Comparison of ENCODE assay signal across 17 cellular contexts in genomic region chr13:99601535-99601934, GRCh38. TPM values are rescaled to one million over a fixed set of nuclear protein-coding genes. Genes with fewer than 3 reads are reported as not detected.
DNase-seq lines count a peak whose midpoint lies in the region; ATAC-seq and TF ChIP-seq lines count a peak whose summit lies in the region.
"Had no signal": no experiment of that assay in that cellular context is flagged by ENCODE, and none has a peak within 500 bp of the region (broad histone marks: within the 10 kb centered on the region; RNA-seq: fewer than 3 reads in every experiment).

No MANE protein-coding gene starts in this region.

- H3K4me2 ChIP-seq in Loucy (ENCODE audit: low read depth, low read length, poor library complexity, severe bottlenecking), result no peak overlapping the region

- H3K36me3 Mint-ChIP-seq in activated naive CD4-positive, alpha-beta T cell treated with anti-CD3 and anti-CD28 coated beads, Interleukin-2, amount 50 U/mL, for 24 hours, result no peaks in the 10 kb centered on the region
- H3K36me3 Mint-ChIP-seq in activated naive CD8-positive, alpha-beta T cell treated with anti-CD3 and anti-CD28 coated beads, Interleukin-2, amount 10 ng/mL, durations not matched to agents 7 days and 5 days, result peaks cover 3% of the 10 kb centered on the region
- no peaks in the 10 kb centered on the region for H3K36me3 Mint-ChIP-seq in stimulated activated effector memory CD8-positive, alpha-beta T cell treated with anti-CD3 and anti-CD28 coated beads, Interleukin-12 subunit alpha, Interleukin-12 subunit beta, amount 100 ng/mL, for 72 hours
- peaks cover 10% of the 10 kb centered on the region for H3K36me3 Mint-ChIP-seq in Calu3 (ENCODE audit: insufficient read depth, unreplicated experiment)

- peaks cover 49% of the 10 kb centered on the region for H3K4me1 Mint-ChIP-seq in activated naive CD4-positive, alpha-beta T cell treated with anti-CD3 and anti-CD28 coated beads, Interleukin-2, amount 50 U/mL, for 24 hours
- peaks cover 19% of the 10 kb centered on the region for H3K4me1 Mint-ChIP-seq in activated naive CD8-positive, alpha-beta T cell treated with anti-CD3 and anti-CD28 coated beads, Interleukin-2, amount 10 ng/mL, durations not matched to agents 7 days and 5 days
- H3K4me1 Mint-ChIP-seq in stimulated activated effector memory CD8-positive, alpha-beta T cell treated with anti-CD3 and anti-CD28 coated beads, Interleukin-12 subunit alpha, Interleukin-12 subunit beta, amount 100 ng/mL, for 72 hours, result peaks cover 28% of the 10 kb centered on the region
- no peaks in the 10 kb centered on the region for H3K4me1 Mint-ChIP-seq in Calu3 (ENCODE audit: low read depth, unreplicated experiment)

- no peak for DNase-seq in activated naive CD4-positive, alpha-beta T cell treated with anti-CD3 and anti-CD28 coated beads, Interleukin-2, amount 50 U/mL, for 16 hours
- DNase-seq in activated naive CD8-positive, alpha-beta T cell treated with anti-CD3 and anti-CD28 coated beads, Interleukin-2, amount 10 ng/mL, durations not matched to agents 7 days and 5 days, result no peak
- DNase-seq in stimulated activated effector memory CD8-positive, alpha-beta T cell treated with anti-CD3 and anti-CD28 coated beads, Interleukin-12 subunit alpha, Interleukin-12 subunit beta, amount 100 ng/mL, for 72 hours (ENCODE audit: low spot score in 2 of 2), result no peak
- no peak for DNase-seq in Calu3
- no peak for DNase-seq in T1000 (lab: John Stamatoyannopoulos, UW)
- no peak for DNase-seq in GOT3 (lab: John Stamatoyannopoulos, UW)
- DNase-seq: endodermal cell, head of caudate nucleus, left ventricle myocardium superior, NCI-H1694 treated with DMSO at 0.1 percent for 48 hours, NCI-H82, uterus had no signal

- H3K9me2 ChIP-seq in Loucy (replicated peaks; ENCODE audit: low read depth, low read length), result no peaks in the 10 kb centered on the region

- H3K4me3 ChIP-seq in Loucy (ENCODE audit: low read length, poor library complexity, severe bottlenecking), result no peak overlapping the region
- H3K4me3 ChIP-seq: ascending aorta, uterus had no signal

- no peaks in the 10 kb centered on the region for H3K27me3 ChIP-seq in Loucy (ENCODE audit: insufficient read depth, low read length, poor library complexity, severe bottlenecking)
- H3K27me3 ChIP-seq: ascending aorta, uterus had no signal

- no peak for TF ChIP-seq CTCF in Loucy (conservative IDR thresholded peaks at IDR 0.05; ENCODE audit: low read length)
- no peak for TF ChIP-seq CTCF in Calu3 (IDR thresholded peaks at IDR 0.05; ENCODE audit: unreplicated experiment)

- BruUV-seq in Calu3 (replicated peaks; lab: Mats Ljungman, UMichigan), result no TSS peak

- intact Hi-C loops in Calu3 (cut with micrococcal nuclease; ENCODE audit: unreplicated experiment), result no loop called here

- H3K36me3 ChIP-seq in Loucy (ENCODE audit: insufficient read depth, low read length), result no peaks in the 10 kb centered on the region
- H3K36me3 ChIP-seq: ascending aorta, uterus had no signal

- H2AFZ ChIP-seq in Loucy (ENCODE audit: low read length), result peak overlapping the region; percentile 37
- H2AFZ ChIP-seq: parathyroid adenoma had no signal

- CTCF ChIA-PET in Calu3 (lab: Charles Lee), result interaction anchor here (0.6 kb wide), 1 partner anchor 10 kb away, joined by 3 read pairs; no protein-coding TSS in a partner anchor

- no peaks in the 10 kb centered on the region for H3K79me2 ChIP-seq in Loucy (ENCODE audit: insufficient read depth, low read length)
- H3K79me2 ChIP-seq: parathyroid adenoma had no signal

- H3K27me3 Mint-ChIP-seq in activated naive CD4-positive, alpha-beta T cell treated with anti-CD3 and anti-CD28 coated beads, Interleukin-2, amount 50 U/mL, for 24 hours, result no peaks in the 10 kb centered on the region
- H3K27me3 Mint-ChIP-seq in activated naive CD8-positive, alpha-beta T cell treated with anti-CD3 and anti-CD28 coated beads, Interleukin-2, amount 10 ng/mL, durations not matched to agents 7 days and 5 days, result no peaks in the 10 kb centered on the region
- no peaks in the 10 kb centered on the region for H3K27me3 Mint-ChIP-seq in Calu3 (ENCODE audit: unreplicated experiment)

- no peaks in the 10 kb centered on the region for H3K9me3 Mint-ChIP-seq in activated naive CD4-positive, alpha-beta T cell treated with anti-CD3 and anti-CD28 coated beads, Interleukin-2, amount 50 U/mL, for 24 hours
- no peaks in the 10 kb centered on the region for H3K9me3 Mint-ChIP-seq in activated naive CD8-positive, alpha-beta T cell treated with anti-CD3 and anti-CD28 coated beads, Interleukin-2, amount 10 ng/mL, durations not matched to agents 7 days and 5 days
- no peaks in the 10 kb centered on the region for H3K9me3 Mint-ChIP-seq in stimulated activated effector memory CD8-positive, alpha-beta T cell treated with anti-CD3 and anti-CD28 coated beads, Interleukin-12 subunit alpha, Interleukin-12 subunit beta, amount 100 ng/mL, for 72 hours
- no peaks in the 10 kb centered on the region for H3K9me3 Mint-ChIP-seq in Calu3 (ENCODE audit: low read depth, unreplicated experiment)
- H3K9me3 Mint-ChIP-seq: endodermal cell had no signal

- peak overlapping the region; percentile 66 for H3K4me3 Mint-ChIP-seq in activated naive CD4-positive, alpha-beta T cell treated with anti-CD3 and anti-CD28 coated beads, Interleukin-2, amount 50 U/mL, for 24 hours
- peak overlapping the region; percentile 59 for H3K4me3 Mint-ChIP-seq in activated naive CD8-positive, alpha-beta T cell treated with anti-CD3 and anti-CD28 coated beads, Interleukin-2, amount 10 ng/mL, durations not matched to agents 7 days and 5 days
- H3K4me3 Mint-ChIP-seq in stimulated activated effector memory CD8-positive, alpha-beta T cell treated with anti-CD3 and anti-CD28 coated beads, Interleukin-12 subunit alpha, Interleukin-12 subunit beta, amount 100 ng/mL, for 72 hours, result peak overlapping the region; percentile 34
- H3K4me3 Mint-ChIP-seq in Calu3 (ENCODE audit: low read depth, unreplicated experiment), result no peak overlapping the region
- H3K4me3 Mint-ChIP-seq: endodermal cell had no signal

- POLR2A ChIA-PET in activated naive CD8-positive, alpha-beta T cell treated with anti-CD3 and anti-CD28 coated beads, Interleukin-2, amount 10 ng/mL, durations not matched to agents 7 days and 5 days (lab: Charles Lee), result no interaction called here

- no peak overlapping the region for H3K9ac ChIP-seq in Loucy (ENCODE audit: low read depth, low read length, poor library complexity, severe bottlenecking)
- H3K9ac ChIP-seq: parathyroid adenoma had no signal

- peaks cover 9% of the 10 kb centered on the region for H3K4me1 ChIP-seq in Loucy (ENCODE audit: insufficient read depth, low read length, poor library complexity, severe bottlenecking)
- H3K4me1 ChIP-seq: parathyroid adenoma, uterus had no signal

- H3K27ac Mint-ChIP-seq in activated naive CD4-positive, alpha-beta T cell treated with anti-CD3 and anti-CD28 coated beads, Interleukin-2, amount 50 U/mL, for 24 hours, result peak overlapping the region; percentile 55
- H3K27ac Mint-ChIP-seq in activated naive CD8-positive, alpha-beta T cell treated with anti-CD3 and anti-CD28 coated beads, Interleukin-2, amount 10 ng/mL, durations not matched to agents 7 days and 5 days, result peak overlapping the region; percentile 46
- no peak overlapping the region for H3K27ac Mint-ChIP-seq in stimulated activated effector memory CD8-positive, alpha-beta T cell treated with anti-CD3 and anti-CD28 coated beads, Interleukin-12 subunit alpha, Interleukin-12 subunit beta, amount 100 ng/mL, for 72 hours
- H3K27ac Mint-ChIP-seq in Calu3 (ENCODE audit: unreplicated experiment), result no peak overlapping the region
- H3K27ac Mint-ChIP-seq: endodermal cell had no signal

- peak; percentile 6 for ATAC-seq in activated naive CD8-positive, alpha-beta T cell treated with anti-CD3 and anti-CD28 coated beads, Interleukin-2, amount 10 ng/mL, durations not matched to agents 7 days and 5 days (ENCODE audit: low read depth)
- no peak for ATAC-seq in stimulated activated effector memory CD8-positive, alpha-beta T cell treated with anti-CD3 and anti-CD28 coated beads, Interleukin-12 subunit alpha, Interleukin-12 subunit beta, amount 100 ng/mL, for 72 hours
- ATAC-seq: left ventricle myocardium superior, SK-N-SH treated with all-trans-retinoic acid at 6 μM for 48 hours had no signal

- H3K9me3 ChIP-seq in Loucy (ENCODE audit: insufficient read depth, low read depth, low read length), result no peaks in the 10 kb centered on the region
- H3K9me3 ChIP-seq: ascending aorta, uterus had no signal

- H3F3A ChIP-seq in Loucy (ENCODE audit: low read depth), result no peaks in the 10 kb centered on the region

- no peaks in the 10 kb centered on the region for H4K20me1 ChIP-seq in Loucy (ENCODE audit: insufficient read depth, low read length, poor library complexity, severe bottlenecking)

RNA-seq across cellular contexts. Expression of gene CLYBL, which starts 5.0 kb away (rescaled TPM):
- total RNA-seq in activated naive CD8-positive, alpha-beta T cell treated with anti-CD3 and anti-CD28 coated beads, Interleukin-2, amount 10 ng/mL, durations not matched to agents 7 days and 5 days, result 10 to 100 TPM in 1 of 2 experiments, 1 to 10 TPM in 1; 9.1 to 10.1 TPM
- 2.0 and 3.2 TPM in 2 replicates for total RNA-seq in Calu3 (2022)

Comparison
In these comparisons a context has a peak if more than half of its experiments do, and no peak if none do; other contexts are left out.
1. H3K27ac Mint-ChIP-seq: peak in activated naive CD4-positive, alpha-beta T cell treated with anti-CD3 and anti-CD28 coated beads, Interleukin-2, amount 50 U/mL, for 24 hours (single experiment) and activated naive CD8-positive, alpha-beta T cell treated with anti-CD3 and anti-CD28 coated beads, Interleukin-2, amount 10 ng/mL, durations not matched to agents 7 days and 5 days (single experiment); none in stimulated activated effector memory CD8-positive, alpha-beta T cell treated with anti-CD3 and anti-CD28 coated beads, Interleukin-12 subunit alpha, Interleukin-12 subunit beta, amount 100 ng/mL, for 72 hours (single experiment) and Calu3 (single experiment).